ENCODE assay signal across 1 cellular context in the genomic region with DNA sequence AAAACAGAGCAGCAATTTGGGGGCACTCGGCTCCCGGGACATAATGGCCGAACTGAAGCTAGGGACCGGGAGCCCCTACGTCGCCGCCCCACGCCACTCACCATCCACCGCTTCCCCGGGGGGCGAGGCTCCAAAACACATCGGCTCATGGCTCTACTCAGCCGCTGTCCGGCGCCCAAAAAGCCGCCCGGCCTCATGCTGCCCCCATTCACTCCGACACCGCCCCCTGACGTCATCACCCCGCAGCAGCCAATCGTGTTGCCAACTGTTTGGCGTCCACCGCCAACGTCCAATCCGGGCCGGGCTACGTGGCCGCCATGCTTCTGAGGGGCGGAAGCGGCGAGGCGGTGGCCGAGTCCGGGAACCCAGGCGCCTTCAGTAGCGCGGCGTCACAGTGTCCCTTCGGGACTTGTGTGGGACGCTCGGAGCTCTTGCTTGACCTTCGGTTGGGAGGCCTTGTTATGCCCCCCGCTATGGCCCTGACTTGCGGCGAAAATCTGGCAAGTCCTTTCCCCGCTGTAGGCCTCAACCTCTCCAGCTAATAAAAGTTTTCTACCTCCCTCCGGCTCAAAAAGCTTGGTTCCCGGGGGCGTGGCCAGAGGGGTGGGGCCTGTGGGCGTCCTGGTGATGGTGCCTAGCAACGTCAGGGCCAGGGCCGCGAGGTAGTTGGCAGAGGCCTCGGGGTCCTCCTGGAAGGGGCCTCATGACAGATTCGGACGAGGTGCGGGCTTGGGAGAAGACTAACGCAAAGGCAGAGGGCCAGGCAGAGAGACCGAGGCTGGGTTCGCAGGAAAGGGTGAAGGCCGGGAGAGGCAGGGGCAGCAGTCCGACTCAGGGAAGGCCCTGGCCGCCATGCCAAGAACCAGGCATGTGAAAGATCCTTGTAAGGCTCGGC.
A peak's percentile ranks its signal among the peaks of the same experiment; 100 is the strongest.
TF ChIP-seq lines count a peak whose summit lies in the region.

A gene with protein sequence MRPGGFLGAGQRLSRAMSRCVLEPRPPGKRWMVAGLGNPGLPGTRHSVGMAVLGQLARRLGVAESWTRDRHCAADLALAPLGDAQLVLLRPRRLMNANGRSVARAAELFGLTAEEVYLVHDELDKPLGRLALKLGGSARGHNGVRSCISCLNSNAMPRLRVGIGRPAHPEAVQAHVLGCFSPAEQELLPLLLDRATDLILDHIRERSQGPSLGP (minus strand): TSS at position 221 of the 895 bp plus-strand sequence. CDS start 24 bp downstream, at position 197.
A gene with protein sequence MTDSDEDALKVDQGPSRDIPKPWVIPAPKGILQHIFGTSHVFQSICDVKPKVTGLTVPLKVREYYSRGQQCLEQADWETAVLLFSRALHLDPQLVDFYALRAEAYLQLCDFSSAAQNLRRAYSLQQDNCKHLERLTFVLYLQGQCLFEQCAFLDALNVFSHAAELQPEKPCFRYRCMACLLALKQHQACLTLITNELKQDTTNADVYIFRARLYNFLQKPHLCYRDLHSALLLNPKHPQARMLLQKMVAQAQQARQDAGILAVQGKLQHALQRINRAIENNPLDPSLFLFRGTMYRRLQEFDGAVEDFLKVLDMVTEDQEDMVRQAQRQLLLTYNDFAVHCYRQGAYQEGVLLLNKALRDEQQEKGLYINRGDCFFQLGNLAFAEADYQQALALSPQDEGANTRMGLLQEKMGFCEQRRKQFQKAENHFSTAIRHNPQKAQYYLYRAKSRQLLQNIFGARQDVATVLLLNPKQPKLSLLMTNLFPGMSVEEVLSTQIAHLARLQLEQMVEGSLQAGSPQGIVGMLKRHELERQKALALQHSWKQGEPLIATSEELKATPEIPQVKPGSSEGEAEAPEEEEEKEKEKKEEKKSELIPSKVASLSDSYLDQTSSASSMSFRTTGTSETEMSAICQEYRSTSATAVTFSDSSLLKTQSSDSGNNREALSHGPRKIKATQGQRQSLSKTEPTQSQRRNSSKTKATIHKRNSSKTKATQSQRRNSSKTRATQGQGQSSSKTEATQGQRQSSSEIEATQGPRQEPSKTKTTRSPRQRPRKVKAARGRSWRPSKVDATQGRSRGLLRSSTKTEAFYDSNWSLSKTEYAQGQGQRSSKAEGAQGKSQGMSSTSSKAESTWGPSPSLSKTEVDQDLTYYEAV (plus strand): TSS at position 637 of the 895 bp plus-strand sequence. CDS start 67 bp downstream, at position 704.

TF ChIP-seq in HepG2, 621 proteins besides CTCF, POLR2A, EP300 and RAD21 (continued from another document and continues in another):
- TF ChIP-seq, protein P1, sequence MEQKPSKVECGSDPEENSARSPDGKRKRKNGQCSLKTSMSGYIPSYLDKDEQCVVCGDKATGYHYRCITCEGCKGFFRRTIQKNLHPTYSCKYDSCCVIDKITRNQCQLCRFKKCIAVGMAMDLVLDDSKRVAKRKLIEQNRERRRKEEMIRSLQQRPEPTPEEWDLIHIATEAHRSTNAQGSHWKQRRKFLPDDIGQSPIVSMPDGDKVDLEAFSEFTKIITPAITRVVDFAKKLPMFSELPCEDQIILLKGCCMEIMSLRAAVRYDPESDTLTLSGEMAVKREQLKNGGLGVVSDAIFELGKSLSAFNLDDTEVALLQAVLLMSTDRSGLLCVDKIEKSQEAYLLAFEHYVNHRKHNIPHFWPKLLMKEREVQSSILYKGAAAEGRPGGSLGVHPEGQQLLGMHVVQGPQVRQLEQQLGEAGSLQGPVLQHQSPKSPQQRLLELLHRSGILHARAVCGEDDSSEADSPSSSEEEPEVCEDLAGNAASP (CRISPR knock-in tag; IDR thresholded peaks at IDR 0.05; ENCODE audit: borderline replicate concordance): peak; percentile 32; the same call in 1 of the 2 replicates
- TF ChIP-seq, protein P2, sequence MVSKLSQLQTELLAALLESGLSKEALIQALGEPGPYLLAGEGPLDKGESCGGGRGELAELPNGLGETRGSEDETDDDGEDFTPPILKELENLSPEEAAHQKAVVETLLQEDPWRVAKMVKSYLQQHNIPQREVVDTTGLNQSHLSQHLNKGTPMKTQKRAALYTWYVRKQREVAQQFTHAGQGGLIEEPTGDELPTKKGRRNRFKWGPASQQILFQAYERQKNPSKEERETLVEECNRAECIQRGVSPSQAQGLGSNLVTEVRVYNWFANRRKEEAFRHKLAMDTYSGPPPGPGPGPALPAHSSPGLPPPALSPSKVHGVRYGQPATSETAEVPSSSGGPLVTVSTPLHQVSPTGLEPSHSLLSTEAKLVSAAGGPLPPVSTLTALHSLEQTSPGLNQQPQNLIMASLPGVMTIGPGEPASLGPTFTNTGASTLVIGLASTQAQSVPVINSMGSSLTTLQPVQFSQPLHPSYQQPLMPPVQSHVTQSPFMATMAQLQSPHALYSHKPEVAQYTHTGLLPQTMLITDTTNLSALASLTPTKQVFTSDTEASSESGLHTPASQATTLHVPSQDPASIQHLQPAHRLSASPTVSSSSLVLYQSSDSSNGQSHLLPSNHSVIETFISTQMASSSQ (IDR thresholded peaks at IDR 0.05; ENCODE audit: low read depth): no peak
- TF ChIP-seq, protein P2 (CRISPR knock-in tag; IDR thresholded peaks at IDR 0.05; ENCODE audit: borderline replicate concordance): peak; percentile 36; the same call in 1 of the 2 replicates
- TF ChIP-seq NCOA5 (CRISPR knock-in tag; IDR thresholded peaks at IDR 0.05) (no peak), NAIF1 (CRISPR knock-in tag; IDR thresholded peaks at IDR 0.05; ENCODE audit: borderline replicate concordance) (0 out of 2 replicates have a peak, but pooled peaks have one; percentile 67), KMT2B (CRISPR knock-in tag; IDR thresholded peaks at IDR 0.05) (peak; percentile 42; the same call in 1 of the 2 replicates), POGK (CRISPR knock-in tag; conservative IDR thresholded peaks at IDR 0.05) (peak; percentile 69; the same call in 1 of the 2 replicates), ZNF101 (CRISPR knock-in tag; IDR thresholded peaks at IDR 0.05; ENCODE audit: borderline replicate concordance, low read depth) (no peak), ZNF282 (IDR thresholded peaks at IDR 0.05; ENCODE audit: partially characterized antibody) (no peak), BRF2 (CRISPR knock-in tag; IDR thresholded peaks at IDR 0.05) (no peak), HES4 (CRISPR knock-in tag; IDR thresholded peaks at IDR 0.05; ENCODE audit: borderline replicate concordance) (no peak), ZNF207 (IDR thresholded peaks at IDR 0.05; ENCODE audit: borderline replicate concordance) (no peak), ZNF136 (CRISPR knock-in tag; IDR thresholded peaks at IDR 0.05; ENCODE audit: low read depth) (no peak), MXI1 (IDR thresholded peaks at IDR 0.05; ENCODE audit: borderline replicate concordance, low read depth, low read length) (peak; percentile 67; the same call in 1 of the 3 replicates), MAX (IDR thresholded peaks at IDR 0.05) (peak; percentile 62), GTF3A (CRISPR knock-in tag; conservative IDR thresholded peaks at IDR 0.05) (0 out of 2 replicates have a peak, but pooled peaks have one; percentile 37), NONO (IDR thresholded peaks at IDR 0.05) (no peak), NONO (CRISPR knock-in tag; conservative IDR thresholded peaks at IDR 0.05) (peak; percentile 69; the same call in 1 of the 2 replicates), CCDC6 (CRISPR knock-in tag; IDR thresholded peaks at IDR 0.05) (no peak), ZBTB42 (CRISPR knock-in tag; IDR thresholded peaks at IDR 0.05) (no peak)
- TF ChIP-seq, protein P3, sequence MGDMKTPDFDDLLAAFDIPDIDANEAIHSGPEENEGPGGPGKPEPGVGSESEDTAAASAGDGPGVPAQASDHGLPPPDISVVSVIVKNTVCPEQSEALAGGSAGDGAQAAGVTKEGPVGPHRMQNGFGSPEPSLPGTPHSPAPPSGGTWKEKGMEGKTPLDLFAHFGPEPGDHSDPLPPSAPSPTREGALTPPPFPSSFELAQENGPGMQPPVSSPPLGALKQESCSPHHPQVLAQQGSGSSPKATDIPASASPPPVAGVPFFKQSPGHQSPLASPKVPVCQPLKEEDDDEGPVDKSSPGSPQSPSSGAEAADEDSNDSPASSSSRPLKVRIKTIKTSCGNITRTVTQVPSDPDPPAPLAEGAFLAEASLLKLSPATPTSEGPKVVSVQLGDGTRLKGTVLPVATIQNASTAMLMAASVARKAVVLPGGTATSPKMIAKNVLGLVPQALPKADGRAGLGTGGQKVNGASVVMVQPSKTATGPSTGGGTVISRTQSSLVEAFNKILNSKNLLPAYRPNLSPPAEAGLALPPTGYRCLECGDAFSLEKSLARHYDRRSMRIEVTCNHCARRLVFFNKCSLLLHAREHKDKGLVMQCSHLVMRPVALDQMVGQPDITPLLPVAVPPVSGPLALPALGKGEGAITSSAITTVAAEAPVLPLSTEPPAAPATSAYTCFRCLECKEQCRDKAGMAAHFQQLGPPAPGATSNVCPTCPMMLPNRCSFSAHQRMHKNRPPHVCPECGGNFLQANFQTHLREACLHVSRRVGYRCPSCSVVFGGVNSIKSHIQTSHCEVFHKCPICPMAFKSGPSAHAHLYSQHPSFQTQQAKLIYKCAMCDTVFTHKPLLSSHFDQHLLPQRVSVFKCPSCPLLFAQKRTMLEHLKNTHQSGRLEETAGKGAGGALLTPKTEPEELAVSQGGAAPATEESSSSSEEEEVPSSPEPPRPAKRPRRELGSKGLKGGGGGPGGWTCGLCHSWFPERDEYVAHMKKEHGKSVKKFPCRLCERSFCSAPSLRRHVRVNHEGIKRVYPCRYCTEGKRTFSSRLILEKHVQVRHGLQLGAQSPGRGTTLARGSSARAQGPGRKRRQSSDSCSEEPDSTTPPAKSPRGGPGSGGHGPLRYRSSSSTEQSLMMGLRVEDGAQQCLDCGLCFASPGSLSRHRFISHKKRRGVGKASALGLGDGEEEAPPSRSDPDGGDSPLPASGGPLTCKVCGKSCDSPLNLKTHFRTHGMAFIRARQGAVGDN (CRISPR knock-in tag; IDR thresholded peaks at IDR 0.05): peak; percentile 80
- TF ChIP-seq, protein P4, sequence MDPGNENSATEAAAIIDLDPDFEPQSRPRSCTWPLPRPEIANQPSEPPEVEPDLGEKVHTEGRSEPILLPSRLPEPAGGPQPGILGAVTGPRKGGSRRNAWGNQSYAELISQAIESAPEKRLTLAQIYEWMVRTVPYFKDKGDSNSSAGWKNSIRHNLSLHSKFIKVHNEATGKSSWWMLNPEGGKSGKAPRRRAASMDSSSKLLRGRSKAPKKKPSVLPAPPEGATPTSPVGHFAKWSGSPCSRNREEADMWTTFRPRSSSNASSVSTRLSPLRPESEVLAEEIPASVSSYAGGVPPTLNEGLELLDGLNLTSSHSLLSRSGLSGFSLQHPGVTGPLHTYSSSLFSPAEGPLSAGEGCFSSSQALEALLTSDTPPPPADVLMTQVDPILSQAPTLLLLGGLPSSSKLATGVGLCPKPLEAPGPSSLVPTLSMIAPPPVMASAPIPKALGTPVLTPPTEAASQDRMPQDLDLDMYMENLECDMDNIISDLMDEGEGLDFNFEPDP (CRISPR knock-in tag; conservative IDR thresholded peaks at IDR 0.05): no peak
- TF ChIP-seq, protein P5, sequence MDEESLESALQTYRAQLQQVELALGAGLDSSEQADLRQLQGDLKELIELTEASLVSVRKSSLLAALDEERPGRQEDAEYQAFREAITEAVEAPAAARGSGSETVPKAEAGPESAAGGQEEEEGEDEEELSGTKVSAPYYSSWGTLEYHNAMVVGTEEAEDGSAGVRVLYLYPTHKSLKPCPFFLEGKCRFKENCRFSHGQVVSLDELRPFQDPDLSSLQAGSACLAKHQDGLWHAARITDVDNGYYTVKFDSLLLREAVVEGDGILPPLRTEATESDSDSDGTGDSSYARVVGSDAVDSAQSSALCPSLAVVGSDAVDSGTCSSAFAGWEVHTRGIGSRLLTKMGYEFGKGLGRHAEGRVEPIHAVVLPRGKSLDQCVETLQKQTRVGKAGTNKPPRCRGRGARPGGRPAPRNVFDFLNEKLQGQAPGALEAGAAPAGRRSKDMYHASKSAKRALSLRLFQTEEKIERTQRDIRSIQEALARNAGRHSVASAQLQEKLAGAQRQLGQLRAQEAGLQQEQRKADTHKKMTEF (CRISPR knock-in tag; IDR thresholded peaks at IDR 0.05): peak; percentile 37; the same call in 1 of the 2 replicates
- TF ChIP-seq, protein P6, sequence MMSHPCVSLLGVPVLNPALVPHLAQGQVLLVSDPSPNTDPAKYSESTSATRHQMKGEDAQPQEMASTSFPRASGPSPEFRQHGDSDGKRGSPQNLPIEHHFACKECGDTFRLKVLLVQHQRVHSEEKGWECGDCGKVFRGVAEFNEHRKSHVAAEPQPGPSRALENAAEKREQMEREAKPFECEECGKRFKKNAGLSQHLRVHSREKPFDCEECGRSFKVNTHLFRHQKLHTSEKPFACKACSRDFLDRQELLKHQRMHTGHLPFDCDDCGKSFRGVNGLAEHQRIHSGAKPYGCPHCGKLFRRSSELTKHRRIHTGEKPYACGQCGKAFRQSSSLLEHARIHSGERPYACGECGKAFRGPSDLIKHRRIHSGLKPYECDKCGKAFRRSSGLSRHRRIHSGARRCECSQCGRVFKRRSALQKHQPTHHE (CRISPR knock-in tag; IDR thresholded peaks at IDR 0.05; ENCODE audit: borderline replicate concordance): 0 out of 2 replicates have a peak, but pooled peaks have one; percentile 34
